12 cellular contexts compared by ENCODE assay signal in genomic region chr11:67728191-67728590, GRCh38. TPM values are rescaled to one million over a fixed set of nuclear protein-coding genes. Genes with fewer than 3 reads are reported as not detected.
"Had no signal": no experiment of that assay in that cellular context is flagged by ENCODE, and none has a peak within 500 bp of the region (broad histone marks: within the 10 kb centered on the region; RNA-seq: fewer than 3 reads in every experiment).

No MANE protein-coding gene starts in this region.

RNA-seq across cellular contexts. Expression of gene ALDH3B2, which starts 53.8 kb away (rescaled TPM):
- total RNA-seq: activated B cell treated with CpG ODN at 0.5 μM for 24 hours; activated CD4-positive, alpha-beta memory T cell treated with anti-CD3 and anti-CD28 coated beads for 36 hours; activated naive CD8-positive, alpha-beta T cell treated with anti-CD3 and anti-CD28 coated beads, Interleukin-2, amount 10 ng/mL, durations not matched to agents 7 days and 5 days; epithelial cell of proximal tubule; fibroblast of villous mesenchyme; heart right ventricle; left ventricle myocardium inferior; lung microvascular endothelial cell; myocyte; omental fat pad; sciatic nerve; T-helper 1 cell treated with Interleukin-12 subunit alpha and Interleukin-12 subunit beta and Interleukin-4 antibody, amounts not matched to agents 30 ng/mL and 1 ng/mL, for 36 hours had no signal
